In the genomic region with DNA sequence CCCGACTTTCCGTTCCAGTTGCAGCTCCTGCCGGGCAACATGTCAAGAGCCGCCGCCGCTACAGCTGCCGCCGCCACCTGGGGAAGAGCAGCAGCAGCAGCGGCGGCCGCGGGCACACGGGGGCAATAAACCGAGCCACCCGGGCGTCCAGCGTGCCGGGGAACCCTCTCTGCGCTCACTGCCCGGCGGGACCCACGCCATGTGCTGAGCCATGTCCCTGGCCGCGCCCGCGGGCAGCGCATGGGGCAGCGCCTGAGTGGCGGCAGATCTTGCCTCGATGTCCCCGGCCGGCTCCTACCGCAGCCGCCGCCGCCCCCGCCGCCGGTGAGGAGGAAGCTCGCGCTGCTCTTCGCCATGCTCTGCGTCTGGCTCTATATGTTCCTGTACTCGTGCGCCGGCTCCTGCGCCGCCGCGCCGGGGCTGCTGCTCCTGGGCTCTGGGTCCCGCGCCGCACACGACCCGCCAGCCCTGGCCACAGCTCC, we compare ENCODE assay signal across 8 cellular contexts. TPM values are rescaled to one million over a fixed set of nuclear protein-coding genes. Genes with fewer than 3 reads are reported as not detected.
DNase-seq lines count a peak whose midpoint lies in the region; ATAC-seq and TF ChIP-seq lines count a peak whose summit lies in the region.

No MANE protein-coding gene starts in this region.

- H3K27me3 Mint-ChIP-seq in CD8-positive, alpha-beta T cell (ENCODE audit: low read depth), result peaks cover 26% of the 10 kb centered on the region
- H3K27me3 Mint-ChIP-seq in chondrocyte (ENCODE audit: low read depth), result no peaks in the 10 kb centered on the region

- H3K4me3 ChIP-seq in CD8-positive, alpha-beta T cell (ENCODE audit: low read depth, low read length), result peak overlapping the region; percentile 80
- H3K4me3 ChIP-seq in H7 (ENCODE audit: insufficient read depth, low read depth, low read length) (peak overlapping the region; percentile 58), mononuclear cell (ENCODE audit: low read length) (peak overlapping the region; percentile 56), vagina (peak overlapping the region; percentile 73 to 75)

- no peaks in the 10 kb centered on the region for H3K36me3 ChIP-seq in CD8-positive, alpha-beta T cell (ENCODE audit: insufficient read depth, low read length)
- no peaks in the 10 kb centered on the region for H3K36me3 ChIP-seq in H7 (replicated peaks; ENCODE audit: control insufficient read depth, insufficient read depth, low read length)
- H3K36me3 ChIP-seq in vagina, result no peaks in the 10 kb centered on the region

- H3K27ac Mint-ChIP-seq in CD8-positive, alpha-beta T cell, result peak overlapping the region; percentile 95
- peak overlapping the region; percentile 79 for H3K27ac Mint-ChIP-seq in chondrocyte (ENCODE audit: unreplicated experiment)

- peak overlapping the region; percentile 88 for H3K27ac ChIP-seq in CD8-positive, alpha-beta T cell (ENCODE audit: low read depth, low read length)
- peak overlapping the region; percentile 78 for H3K27ac ChIP-seq in RWPE1
- H3K27ac ChIP-seq in vagina, result peak overlapping the region; percentile 85

- H3K27me3 ChIP-seq in CD8-positive, alpha-beta T cell (ENCODE audit: insufficient read depth, low read length), result peaks cover 23% of the 10 kb centered on the region
- peaks cover 94% of the 10 kb centered on the region for H3K27me3 ChIP-seq in H7 (ENCODE audit: control insufficient read depth, insufficient read depth, low read length)
- peaks cover 49% of the 10 kb centered on the region for H3K27me3 ChIP-seq in mononuclear cell (ENCODE audit: insufficient read depth, low read length)
- H3K27me3 ChIP-seq in vagina, result no peaks in the 10 kb centered on the region

- no peak for TF ChIP-seq CTCF in CD8-positive, alpha-beta T cell (IDR thresholded peaks at IDR 0.05)
- TF ChIP-seq CTCF in RWPE1 (conservative IDR thresholded peaks at IDR 0.05; ENCODE audit: low read depth) (peak; percentile 38), chondrocyte (IDR thresholded peaks at IDR 0.05) (peak; percentile 70), vagina (IDR thresholded peaks at IDR 0.05) (no peak)

- H3K4me3 Mint-ChIP-seq in CD8-positive, alpha-beta T cell, result peak overlapping the region; percentile 97
- peak overlapping the region; percentile 97 for H3K4me3 Mint-ChIP-seq in chondrocyte (ENCODE audit: unreplicated experiment)

- peak; percentile 3 for ATAC-seq in CD8-positive, alpha-beta T cell
- no peak for ATAC-seq in GM18861 (IDR thresholded peaks at IDR 0.05; ENCODE audit: unreplicated experiment)

- H3K9me3 ChIP-seq in CD8-positive, alpha-beta T cell (ENCODE audit: low read length), result no peaks in the 10 kb centered on the region
- H3K9me3 ChIP-seq in mononuclear cell (ENCODE audit: low read depth, low read length), result no peaks in the 10 kb centered on the region
- no peaks in the 10 kb centered on the region for H3K9me3 ChIP-seq in vagina

- intact Hi-C loops in CD8-positive, alpha-beta T cell (cut with DNase I, micrococcal nuclease), result loop anchor here (1.0 to 10.0 kb wide), 9 partner anchors 99 to 1284 kb away; partner anchors contain the start of genes COX10 (in 2 of the 2) and ELAC2 (in 2 of the 2)
- intact Hi-C loops in vagina (cut with DNase I), result loop anchor here (5.0 to 10.0 kb wide), 2 partner anchors 564 to 707 kb away; no protein-coding TSS in a partner anchor

- H3K36me3 Mint-ChIP-seq in CD8-positive, alpha-beta T cell, result peaks cover 17% of the 10 kb centered on the region
- H3K36me3 Mint-ChIP-seq in chondrocyte (ENCODE audit: low read depth), result no peaks in the 10 kb centered on the region

- H3K4me1 ChIP-seq in CD8-positive, alpha-beta T cell (ENCODE audit: insufficient read depth, low read length), result peaks cover 51% of the 10 kb centered on the region
- H3K4me1 ChIP-seq in mononuclear cell (ENCODE audit: insufficient read depth, low read length) (peaks cover 70% of the 10 kb centered on the region), vagina (peaks cover 70% of the 10 kb centered on the region)

- POLR2A ChIA-PET in CD8-positive, alpha-beta T cell (lab: Charles Lee), result interaction anchor here (0.6 to 5.2 kb wide), 24 partner anchors 9 to 1284 kb away, joined by 3 to 74 read pairs (median 5); partner anchors contain the start of gene ELAC2
- POLR2A ChIA-PET in RWPE1 (lab: Yijun Ruan, JAX; ENCODE audit: low non-redundant PET), result no interaction called here

- TF ChIP-seq POLR2A in vagina (IDR thresholded peaks at IDR 0.05), result no peak

- H3K4me1 Mint-ChIP-seq in CD8-positive, alpha-beta T cell (ENCODE audit: low read depth), result peaks cover 59% of the 10 kb centered on the region
- H3K4me1 Mint-ChIP-seq in chondrocyte (ENCODE audit: low read depth), result peaks cover 56% of the 10 kb centered on the region

- peak in 4 of 7 experiments; percentile 34 to 69 (median 39) for DNase-seq in CD8-positive, alpha-beta T cell
- DNase-seq in H7 (peak; percentile 68), RWPE1 (ENCODE audit: low spot score) (no peak), chondrocyte (ENCODE audit: low spot score) (no peak), vagina (ENCODE audit: extremely low spot score in 2 of 2) (peak in 1 of 2 donors; percentile 64), AG08395 (ENCODE audit: low spot score) (no peak)

- H3K9me3 Mint-ChIP-seq in CD8-positive, alpha-beta T cell, result no peaks in the 10 kb centered on the region
- no peaks in the 10 kb centered on the region for H3K9me3 Mint-ChIP-seq in chondrocyte (ENCODE audit: low read depth)

- CTCF ChIA-PET in CD8-positive, alpha-beta T cell (lab: Charles Lee), result interaction anchor here (0.6 to 4.0 kb wide), 39 partner anchors 8 to 708 kb away, joined by 3 to 23 read pairs (median 5); no protein-coding TSS in a partner anchor
- CTCF ChIA-PET in RWPE1 (lab: Yijun Ruan, JAX), result interaction anchor here (0.6 to 1.6 kb wide), 7 partner anchors 11 to 1271 kb away, joined by 3 to 9 read pairs (median 3); no protein-coding TSS in a partner anchor

RNA-seq across cellular contexts. Expression of gene HS3ST3B1, which starts 0.4 kb away (rescaled TPM):
- total RNA-seq in CD8-positive, alpha-beta T cell, result 1 to 10 TPM; 8.1 to 8.4 TPM
- 3.8 and 4.9 TPM in 2 replicates for total RNA-seq in H7 (2014; rRNA removed; shearing (Covaris generic))
- total RNA-seq in chondrocyte (25.6 to 45.6 TPM (median 27.1 TPM) in 3 replicates), mononuclear cell (10.4 TPM), vagina (5.9 TPM)

Comparison
In these comparisons a context has a peak if more than half of its experiments do, and no peak if none do; other contexts are left out.
1. DNase-seq: peak in CD8-positive, alpha-beta T cell (4 of 7) and H7 (single experiment); none in RWPE1 (single experiment), chondrocyte (single experiment) and AG08395 (single experiment).
2. CTCF ChIP-seq: peak in RWPE1 (single experiment) and chondrocyte (single experiment); none in CD8-positive, alpha-beta T cell (single experiment) and vagina (0 of 3).
3. Peak in every context shown above with its lines, with median percentiles within 50 percentile points of each other: H3K27ac ChIP-seq and H3K4me3 ChIP-seq.